In genomic region chr10:72625608-72626443, GRCh38 we compare ENCODE assay signal across 1 cellular context.
TF ChIP-seq lines count a peak whose summit lies in the region.

A gene with protein sequence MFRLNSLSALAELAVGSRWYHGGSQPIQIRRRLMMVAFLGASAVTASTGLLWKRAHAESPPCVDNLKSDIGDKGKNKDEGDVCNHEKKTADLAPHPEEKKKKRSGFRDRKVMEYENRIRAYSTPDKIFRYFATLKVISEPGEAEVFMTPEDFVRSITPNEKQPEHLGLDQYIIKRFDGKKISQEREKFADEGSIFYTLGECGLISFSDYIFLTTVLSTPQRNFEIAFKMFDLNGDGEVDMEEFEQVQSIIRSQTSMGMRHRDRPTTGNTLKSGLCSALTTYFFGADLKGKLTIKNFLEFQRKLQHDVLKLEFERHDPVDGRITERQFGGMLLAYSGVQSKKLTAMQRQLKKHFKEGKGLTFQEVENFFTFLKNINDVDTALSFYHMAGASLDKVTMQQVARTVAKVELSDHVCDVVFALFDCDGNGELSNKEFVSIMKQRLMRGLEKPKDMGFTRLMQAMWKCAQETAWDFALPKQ (minus strand): TSS chr10:72626079. CDS start chr10:72566793, 59,286 bp downstream.

TF ChIP-seq in K562, 482 proteins besides CTCF, POLR2A, EP300 and RAD21 (continued from another document and continues in another):
- TF ChIP-seq ZNF609 (CRISPR knock-in tag; IDR thresholded peaks at IDR 0.05; ENCODE audit: borderline replicate concordance) (no peak; the same call in 1 of the 2 replicates), ZNF551 (CRISPR knock-in tag; IDR thresholded peaks at IDR 0.05) (no peak), PHF8 (IDR thresholded peaks at IDR 0.05; ENCODE audit: borderline replicate concordance, low read length) (peak; percentile 90; the same call in 1 of the 2 replicates), E4F1 (CRISPR knock-in tag; IDR thresholded peaks at IDR 0.05; ENCODE audit: borderline replicate concordance) (no peak), ATF2 (CRISPR knock-in tag; IDR thresholded peaks at IDR 0.05) (no peak), GATA2 (CRISPR knock-in tag; IDR thresholded peaks at IDR 0.05) (no peak), SAP30 (IDR thresholded peaks at IDR 0.05; ENCODE audit: borderline replicate concordance, insufficient read depth, low read depth, low read length, poor library complexity, severe bottlenecking) (peak; percentile 94), ZBTB7A (IDR thresholded peaks at IDR 0.05; ENCODE audit: borderline replicate concordance, control insufficient read depth, low read depth, low read length) (peak; percentile 72), DACH1 (IDR thresholded peaks at IDR 0.05; ENCODE audit: partially characterized antibody) (no peak), PRPF4 (IDR thresholded peaks at IDR 0.05; ENCODE audit: insufficient read depth, low read depth, low read length, poor library complexity, severe bottlenecking) (no peak), HDAC6 (IDR thresholded peaks at IDR 0.05; ENCODE audit: low read depth, low read length) (peak; percentile 24; the same call in 1 of the 2 replicates), ZBTB2 (IDR thresholded peaks at IDR 0.05) (peak; percentile 11; the same call in 1 of the 2 replicates), ZNF124 (CRISPR knock-in tag; IDR thresholded peaks at IDR 0.05) (no peak), ZNF146 (CRISPR knock-in tag; IDR thresholded peaks at IDR 0.05; ENCODE audit: unreplicated experiment) (no peak), MAFK (IDR thresholded peaks at IDR 0.05; ENCODE audit: low read length) (peak; percentile 23; the same call in 1 of the 2 replicates), NR3C1 (CRISPR knock-in tag; IDR thresholded peaks at IDR 0.05) (no peak), SIRT6 (IDR thresholded peaks at IDR 0.05; ENCODE audit: low read depth, low read length) (no peak), KDM4B (IDR thresholded peaks at IDR 0.05; ENCODE audit: borderline replicate concordance in 2 of 2, low read depth in 1 of 2) (peak in 1 of 2 experiments; percentile 87; a peak in 1 of 4 replicates), HDAC2 (IDR thresholded peaks at IDR 0.05) (peak; percentile 76), ZNF766 (CRISPR knock-in tag; conservative IDR thresholded peaks at IDR 0.05) (0 out of 2 replicates have a peak, but pooled peaks have one; percentile 26), STAT5A (IDR thresholded peaks at IDR 0.05; ENCODE audit: borderline replicate concordance, low read length) (no peak; the same call in 1 of the 2 replicates), ZNF584 (CRISPR knock-in tag; IDR thresholded peaks at IDR 0.05; ENCODE audit: low read depth) (no peak), JUND (IDR thresholded peaks at IDR 0.05; ENCODE audit: borderline replicate concordance, low read depth, low read length) (0 out of 2 replicates have a peak, but pooled peaks have one; percentile 66), JUND (tag; IDR thresholded peaks at IDR 0.05; ENCODE audit: borderline replicate concordance, low read depth, low read length) (peak; percentile 27; the same call in 1 of the 3 replicates), ZBTB17 (CRISPR knock-in tag; IDR thresholded peaks at IDR 0.05) (peak; percentile 58; the same call in 1 of the 2 replicates), SUPT5H (IDR thresholded peaks at IDR 0.05) (peak; percentile 96), ETV1 (tag; conservative IDR thresholded peaks at IDR 0.05; ENCODE audit: low read depth) (no peak), ZNF253 (CRISPR knock-in tag; conservative IDR thresholded peaks at IDR 0.05) (no peak), ZNF3 (CRISPR knock-in tag; IDR thresholded peaks at IDR 0.05) (no peak), SNAPC5 (CRISPR knock-in tag; IDR thresholded peaks at IDR 0.05) (no peak), ZNF778 (CRISPR knock-in tag; IDR thresholded peaks at IDR 0.05) (no peak), HIVEP1 (CRISPR knock-in tag; IDR thresholded peaks at IDR 0.05) (no peak), LEF1 (IDR thresholded peaks at IDR 0.05) (peak; percentile 78)
- TF ChIP-seq, protein P1, sequence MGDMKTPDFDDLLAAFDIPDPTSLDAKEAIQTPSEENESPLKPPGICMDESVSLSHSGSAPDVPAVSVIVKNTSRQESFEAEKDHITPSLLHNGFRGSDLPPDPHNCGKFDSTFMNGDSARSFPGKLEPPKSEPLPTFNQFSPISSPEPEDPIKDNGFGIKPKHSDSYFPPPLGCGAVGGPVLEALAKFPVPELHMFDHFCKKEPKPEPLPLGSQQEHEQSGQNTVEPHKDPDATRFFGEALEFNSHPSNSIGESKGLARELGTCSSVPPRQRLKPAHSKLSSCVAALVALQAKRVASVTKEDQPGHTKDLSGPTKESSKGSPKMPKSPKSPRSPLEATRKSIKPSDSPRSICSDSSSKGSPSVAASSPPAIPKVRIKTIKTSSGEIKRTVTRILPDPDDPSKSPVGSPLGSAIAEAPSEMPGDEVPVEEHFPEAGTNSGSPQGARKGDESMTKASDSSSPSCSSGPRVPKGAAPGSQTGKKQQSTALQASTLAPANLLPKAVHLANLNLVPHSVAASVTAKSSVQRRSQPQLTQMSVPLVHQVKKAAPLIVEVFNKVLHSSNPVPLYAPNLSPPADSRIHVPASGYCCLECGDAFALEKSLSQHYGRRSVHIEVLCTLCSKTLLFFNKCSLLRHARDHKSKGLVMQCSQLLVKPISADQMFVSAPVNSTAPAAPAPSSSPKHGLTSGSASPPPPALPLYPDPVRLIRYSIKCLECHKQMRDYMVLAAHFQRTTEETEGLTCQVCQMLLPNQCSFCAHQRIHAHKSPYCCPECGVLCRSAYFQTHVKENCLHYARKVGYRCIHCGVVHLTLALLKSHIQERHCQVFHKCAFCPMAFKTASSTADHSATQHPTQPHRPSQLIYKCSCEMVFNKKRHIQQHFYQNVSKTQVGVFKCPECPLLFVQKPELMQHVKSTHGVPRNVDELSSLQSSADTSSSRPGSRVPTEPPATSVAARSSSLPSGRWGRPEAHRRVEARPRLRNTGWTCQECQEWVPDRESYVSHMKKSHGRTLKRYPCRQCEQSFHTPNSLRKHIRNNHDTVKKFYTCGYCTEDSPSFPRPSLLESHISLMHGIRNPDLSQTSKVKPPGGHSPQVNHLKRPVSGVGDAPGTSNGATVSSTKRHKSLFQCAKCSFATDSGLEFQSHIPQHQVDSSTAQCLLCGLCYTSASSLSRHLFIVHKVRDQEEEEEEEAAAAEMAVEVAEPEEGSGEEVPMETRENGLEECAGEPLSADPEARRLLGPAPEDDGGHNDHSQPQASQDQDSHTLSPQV (IDR thresholded peaks at IDR 0.05): peak; percentile 93
- TF ChIP-seq, protein P2, sequence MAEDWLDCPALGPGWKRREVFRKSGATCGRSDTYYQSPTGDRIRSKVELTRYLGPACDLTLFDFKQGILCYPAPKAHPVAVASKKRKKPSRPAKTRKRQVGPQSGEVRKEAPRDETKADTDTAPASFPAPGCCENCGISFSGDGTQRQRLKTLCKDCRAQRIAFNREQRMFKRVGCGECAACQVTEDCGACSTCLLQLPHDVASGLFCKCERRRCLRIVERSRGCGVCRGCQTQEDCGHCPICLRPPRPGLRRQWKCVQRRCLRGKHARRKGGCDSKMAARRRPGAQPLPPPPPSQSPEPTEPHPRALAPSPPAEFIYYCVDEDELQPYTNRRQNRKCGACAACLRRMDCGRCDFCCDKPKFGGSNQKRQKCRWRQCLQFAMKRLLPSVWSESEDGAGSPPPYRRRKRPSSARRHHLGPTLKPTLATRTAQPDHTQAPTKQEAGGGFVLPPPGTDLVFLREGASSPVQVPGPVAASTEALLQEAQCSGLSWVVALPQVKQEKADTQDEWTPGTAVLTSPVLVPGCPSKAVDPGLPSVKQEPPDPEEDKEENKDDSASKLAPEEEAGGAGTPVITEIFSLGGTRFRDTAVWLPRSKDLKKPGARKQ (CRISPR knock-in tag; IDR thresholded peaks at IDR 0.05): no peak
- TF ChIP-seq, protein P3, sequence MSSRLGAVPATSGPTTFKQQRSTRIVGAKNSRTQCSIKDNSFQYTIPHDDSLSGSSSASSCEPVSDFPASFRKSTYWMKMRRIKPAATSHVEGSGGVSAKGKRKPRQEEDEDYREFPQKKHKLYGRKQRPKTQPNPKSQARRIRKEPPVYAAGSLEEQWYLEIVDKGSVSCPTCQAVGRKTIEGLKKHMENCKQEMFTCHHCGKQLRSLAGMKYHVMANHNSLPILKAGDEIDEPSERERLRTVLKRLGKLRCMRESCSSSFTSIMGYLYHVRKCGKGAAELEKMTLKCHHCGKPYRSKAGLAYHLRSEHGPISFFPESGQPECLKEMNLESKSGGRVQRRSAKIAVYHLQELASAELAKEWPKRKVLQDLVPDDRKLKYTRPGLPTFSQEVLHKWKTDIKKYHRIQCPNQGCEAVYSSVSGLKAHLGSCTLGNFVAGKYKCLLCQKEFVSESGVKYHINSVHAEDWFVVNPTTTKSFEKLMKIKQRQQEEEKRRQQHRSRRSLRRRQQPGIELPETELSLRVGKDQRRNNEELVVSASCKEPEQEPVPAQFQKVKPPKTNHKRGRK (tag; IDR thresholded peaks at IDR 0.05): no peak
- TF ChIP-seq, protein P4, sequence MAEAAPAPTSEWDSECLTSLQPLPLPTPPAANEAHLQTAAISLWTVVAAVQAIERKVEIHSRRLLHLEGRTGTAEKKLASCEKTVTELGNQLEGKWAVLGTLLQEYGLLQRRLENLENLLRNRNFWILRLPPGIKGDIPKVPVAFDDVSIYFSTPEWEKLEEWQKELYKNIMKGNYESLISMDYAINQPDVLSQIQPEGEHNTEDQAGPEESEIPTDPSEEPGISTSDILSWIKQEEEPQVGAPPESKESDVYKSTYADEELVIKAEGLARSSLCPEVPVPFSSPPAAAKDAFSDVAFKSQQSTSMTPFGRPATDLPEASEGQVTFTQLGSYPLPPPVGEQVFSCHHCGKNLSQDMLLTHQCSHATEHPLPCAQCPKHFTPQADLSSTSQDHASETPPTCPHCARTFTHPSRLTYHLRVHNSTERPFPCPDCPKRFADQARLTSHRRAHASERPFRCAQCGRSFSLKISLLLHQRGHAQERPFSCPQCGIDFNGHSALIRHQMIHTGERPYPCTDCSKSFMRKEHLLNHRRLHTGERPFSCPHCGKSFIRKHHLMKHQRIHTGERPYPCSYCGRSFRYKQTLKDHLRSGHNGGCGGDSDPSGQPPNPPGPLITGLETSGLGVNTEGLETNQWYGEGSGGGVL (CRISPR knock-in tag; IDR thresholded peaks at IDR 0.05): no peak
